Comparison of ENCODE assay signal across 1 cellular context in the genomic region with DNA sequence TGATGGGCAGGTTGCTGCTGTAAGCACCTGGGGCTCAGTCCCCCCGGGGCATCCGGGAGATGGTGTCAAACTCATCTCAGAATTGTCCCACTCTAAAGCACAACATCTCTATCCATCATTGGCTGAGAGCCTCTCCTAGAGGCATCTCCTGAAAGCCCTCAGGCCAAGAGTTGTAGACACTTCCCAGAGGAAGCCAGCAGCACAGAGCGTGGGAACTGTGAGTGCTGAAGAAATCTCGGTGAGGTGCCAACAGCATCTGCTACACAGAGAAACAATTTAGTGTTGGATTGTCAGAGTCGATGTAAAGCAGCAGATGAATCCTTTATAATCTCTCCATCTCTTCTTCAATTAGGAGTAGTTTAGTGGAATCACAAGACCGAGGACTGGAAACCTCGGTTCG.
TF ChIP-seq lines count a peak whose summit lies in the region.

No MANE protein-coding gene starts in this region.

TF ChIP-seq in GM23338, 12 proteins besides CTCF, POLR2A, EP300 and RAD21 (continued from another document):
- TF ChIP-seq, protein P1, sequence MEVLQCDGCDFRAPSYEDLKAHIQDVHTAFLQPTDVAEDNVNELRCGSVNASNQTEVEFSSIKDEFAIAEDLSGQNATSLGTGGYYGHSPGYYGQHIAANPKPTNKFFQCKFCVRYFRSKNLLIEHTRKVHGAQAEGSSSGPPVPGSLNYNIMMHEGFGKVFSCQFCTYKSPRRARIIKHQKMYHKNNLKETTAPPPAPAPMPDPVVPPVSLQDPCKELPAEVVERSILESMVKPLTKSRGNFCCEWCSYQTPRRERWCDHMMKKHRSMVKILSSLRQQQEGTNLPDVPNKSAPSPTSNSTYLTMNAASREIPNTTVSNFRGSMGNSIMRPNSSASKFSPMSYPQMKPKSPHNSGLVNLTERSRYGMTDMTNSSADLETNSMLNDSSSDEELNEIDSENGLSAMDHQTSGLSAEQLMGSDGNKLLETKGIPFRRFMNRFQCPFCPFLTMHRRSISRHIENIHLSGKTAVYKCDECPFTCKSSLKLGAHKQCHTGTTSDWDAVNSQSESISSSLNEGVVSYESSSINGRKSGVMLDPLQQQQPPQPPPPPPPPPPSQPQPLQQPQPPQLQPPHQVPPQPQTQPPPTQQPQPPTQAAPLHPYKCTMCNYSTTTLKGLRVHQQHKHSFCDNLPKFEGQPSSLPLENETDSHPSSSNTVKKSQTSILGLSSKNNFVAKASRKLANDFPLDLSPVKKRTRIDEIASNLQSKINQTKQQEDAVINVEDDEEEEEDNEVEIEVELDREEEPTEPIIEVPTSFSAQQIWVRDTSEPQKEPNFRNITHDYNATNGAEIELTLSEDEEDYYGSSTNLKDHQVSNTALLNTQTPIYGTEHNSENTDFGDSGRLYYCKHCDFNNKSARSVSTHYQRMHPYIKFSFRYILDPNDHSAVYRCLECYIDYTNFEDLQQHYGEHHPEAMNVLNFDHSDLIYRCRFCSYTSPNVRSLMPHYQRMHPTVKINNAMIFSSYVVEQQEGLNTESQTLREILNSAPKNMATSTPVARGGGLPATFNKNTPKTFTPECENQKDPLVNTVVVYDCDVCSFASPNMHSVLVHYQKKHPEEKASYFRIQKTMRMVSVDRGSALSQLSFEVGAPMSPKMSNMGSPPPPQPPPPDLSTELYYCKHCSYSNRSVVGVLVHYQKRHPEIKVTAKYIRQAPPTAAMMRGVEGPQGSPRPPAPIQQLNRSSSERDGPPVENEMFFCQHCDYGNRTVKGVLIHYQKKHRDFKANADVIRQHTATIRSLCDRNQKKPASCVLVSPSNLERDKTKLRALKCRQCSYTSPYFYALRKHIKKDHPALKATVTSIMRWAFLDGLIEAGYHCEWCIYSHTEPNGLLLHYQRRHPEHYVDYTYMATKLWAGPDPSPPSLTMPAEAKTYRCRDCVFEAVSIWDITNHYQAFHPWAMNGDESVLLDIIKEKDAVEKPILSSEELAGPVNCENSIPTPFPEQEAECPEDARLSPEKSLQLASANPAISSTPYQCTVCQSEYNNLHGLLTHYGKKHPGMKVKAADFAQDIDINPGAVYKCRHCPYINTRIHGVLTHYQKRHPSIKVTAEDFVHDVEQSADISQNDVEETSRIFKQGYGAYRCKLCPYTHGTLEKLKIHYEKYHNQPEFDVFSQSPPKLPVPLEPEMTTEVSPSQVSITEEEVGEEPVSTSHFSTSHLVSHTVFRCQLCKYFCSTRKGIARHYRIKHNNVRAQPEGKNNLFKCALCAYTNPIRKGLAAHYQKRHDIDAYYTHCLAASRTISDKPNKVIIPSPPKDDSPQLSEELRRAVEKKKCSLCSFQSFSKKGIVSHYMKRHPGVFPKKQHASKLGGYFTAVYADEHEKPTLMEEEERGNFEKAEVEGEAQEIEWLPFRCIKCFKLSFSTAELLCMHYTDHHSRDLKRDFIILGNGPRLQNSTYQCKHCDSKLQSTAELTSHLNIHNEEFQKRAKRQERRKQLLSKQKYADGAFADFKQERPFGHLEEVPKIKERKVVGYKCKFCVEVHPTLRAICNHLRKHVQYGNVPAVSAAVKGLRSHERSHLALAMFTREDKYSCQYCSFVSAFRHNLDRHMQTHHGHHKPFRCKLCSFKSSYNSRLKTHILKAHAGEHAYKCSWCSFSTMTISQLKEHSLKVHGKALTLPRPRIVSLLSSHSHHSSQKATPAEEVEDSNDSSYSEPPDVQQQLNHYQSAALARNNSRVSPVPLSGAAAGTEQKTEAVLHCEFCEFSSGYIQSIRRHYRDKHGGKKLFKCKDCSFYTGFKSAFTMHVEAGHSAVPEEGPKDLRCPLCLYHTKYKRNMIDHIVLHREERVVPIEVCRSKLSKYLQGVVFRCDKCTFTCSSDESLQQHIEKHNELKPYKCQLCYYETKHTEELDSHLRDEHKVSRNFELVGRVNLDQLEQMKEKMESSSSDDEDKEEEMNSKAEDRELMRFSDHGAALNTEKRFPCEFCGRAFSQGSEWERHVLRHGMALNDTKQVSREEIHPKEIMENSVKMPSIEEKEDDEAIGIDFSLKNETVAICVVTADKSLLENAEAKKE (CRISPR knock-in tag; IDR thresholded peaks at IDR 0.05), result no peak
- no peak for TF ChIP-seq NANOG (IDR thresholded peaks at IDR 0.05; ENCODE audit: borderline replicate concordance)
